ENCODE assay signal across 8 cellular contexts in the genomic region with DNA sequence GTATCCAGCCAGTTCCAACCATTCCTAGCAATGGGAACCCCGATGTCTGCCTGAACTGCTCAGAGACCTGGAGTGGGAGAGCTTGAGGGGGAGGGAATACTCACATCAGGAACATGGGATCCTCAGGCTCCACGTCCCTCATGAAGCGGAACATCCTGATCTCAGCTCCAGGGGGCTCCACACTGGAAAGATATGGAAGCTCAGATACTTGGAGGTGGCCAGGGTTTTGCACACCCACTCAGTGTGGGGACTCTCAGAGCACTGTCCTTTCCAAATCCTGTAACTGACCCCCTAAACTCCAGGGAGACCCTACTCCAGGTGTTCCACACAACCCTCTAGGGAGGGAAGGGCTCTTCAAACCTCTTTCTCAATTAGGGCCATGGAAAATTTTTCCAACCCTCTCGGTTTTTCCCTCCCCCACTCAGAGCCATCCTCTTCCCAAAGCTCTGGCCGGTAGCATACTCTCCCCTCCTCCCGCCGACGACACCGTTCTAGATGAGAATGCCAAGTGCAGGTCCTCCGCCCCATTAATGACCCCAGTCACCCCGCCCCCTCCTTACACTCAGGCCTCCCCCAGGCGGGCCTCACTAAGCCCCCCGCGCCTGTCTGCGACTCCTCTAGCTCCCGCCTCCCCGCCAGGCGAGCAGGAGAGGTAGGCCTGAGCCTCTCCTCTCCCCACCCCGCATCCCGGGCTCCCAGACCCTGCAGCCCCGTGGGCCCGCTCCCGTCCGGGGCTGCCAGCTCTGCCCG. TPM values are rescaled to one million over a fixed set of nuclear protein-coding genes. Genes with fewer than 3 reads are reported as not detected.
DNase-seq lines count a peak whose midpoint lies in the region; ATAC-seq and TF ChIP-seq lines count a peak whose summit lies in the region.

No MANE protein-coding gene starts in this region.

- no peak for ATAC-seq in T-helper 17 cell
- no peak for ATAC-seq in upper lobe of right lung
- no peak for ATAC-seq in GM21381 (IDR thresholded peaks at IDR 0.05; ENCODE audit: unreplicated experiment)

- no peaks in the 10 kb centered on the region; the same call in 1 of the 2 replicates for H3F3A ChIP-seq in DOHH2 (ENCODE audit: control insufficient read depth, insufficient read depth)

- H3K9me2 ChIP-seq in DOHH2 (replicated peaks; ENCODE audit: control insufficient read depth, low read length): no peaks in the 10 kb centered on the region

- H3K4me2 ChIP-seq in DOHH2 (ENCODE audit: low read length): peak overlapping the region; percentile 98

- intact Hi-C loops in upper lobe of right lung (cut with DNase I): no loop called here

- H3K36me3 ChIP-seq in DOHH2 (ENCODE audit: control insufficient read depth, low read length) (peaks cover 47% of the 10 kb centered on the region), muscle layer of colon (ENCODE audit: insufficient read depth, low read length) (peaks cover 46% of the 10 kb centered on the region), upper lobe of right lung (peaks cover 47% of the 10 kb centered on the region)

- peak overlapping the region; percentile 93 for H3K27ac Mint-ChIP-seq in T-helper 17 cell

- H3K79me2 ChIP-seq in DOHH2 (ENCODE audit: control insufficient read depth, low read length): peaks cover 13% of the 10 kb centered on the region

- no peaks in the 10 kb centered on the region for H3K9me3 ChIP-seq in DOHH2 (ENCODE audit: control insufficient read depth, insufficient read depth, low read length)
- no peaks in the 10 kb centered on the region for H3K9me3 ChIP-seq in T-helper 17 cell (ENCODE audit: control insufficient read depth, low read length, poor library complexity, severe bottlenecking)
- no peaks in the 10 kb centered on the region for H3K9me3 ChIP-seq in muscle layer of colon (ENCODE audit: low read length)
- H3K9me3 ChIP-seq in upper lobe of right lung: no peaks in the 10 kb centered on the region

- DNase-seq in HPDE6-E6E7 (ENCODE audit: extremely low spot score) (peak; percentile 33), T-helper 17 cell (no peak), epidermal melanocyte (ENCODE audit: insufficient read length, low spot score) (peak; percentile 60), upper lobe of right lung (no peak), NCI-H510A treated with DMSO at 0.1 percent for 48 hours (lab: John Stamatoyannopoulos, UW) (no peak)

- H3K27me3 ChIP-seq in DOHH2 (ENCODE audit: control insufficient read depth, low read length) (no peaks in the 10 kb centered on the region), muscle layer of colon (ENCODE audit: control insufficient read depth in 1 of 2, insufficient read depth in 2 of 2, low read length in 2 of 2) (no peaks in the 10 kb centered on the region), upper lobe of right lung (no peaks in the 10 kb centered on the region)

- peak overlapping the region; percentile 69 for H3K9ac ChIP-seq in muscle layer of colon (ENCODE audit: low read length)

- H3K4me1 Mint-ChIP-seq in T-helper 17 cell: peaks cover 28% of the 10 kb centered on the region

- H3K27ac ChIP-seq in DOHH2 (ENCODE audit: low read depth, low read length) (peak overlapping the region; percentile 90), muscle layer of colon (ENCODE audit: low read depth, low read length) (peak overlapping the region; percentile 100), upper lobe of right lung (peak overlapping the region; percentile 93)

- H3K4me1 ChIP-seq in DOHH2 (ENCODE audit: control insufficient read depth, low read length) (peaks cover 27% of the 10 kb centered on the region), muscle layer of colon (ENCODE audit: insufficient read depth, low read length) (peaks cover 12% of the 10 kb centered on the region), upper lobe of right lung (peaks cover 14% of the 10 kb centered on the region)

- H3K4me3 Mint-ChIP-seq in T-helper 17 cell: peak overlapping the region; percentile 96

- no peak for TF ChIP-seq CTCF in DOHH2 (IDR thresholded peaks at IDR 0.05; ENCODE audit: low read depth, low read length, poor library complexity, severe bottlenecking)
- peak; percentile 31 for TF ChIP-seq CTCF in upper lobe of right lung (IDR thresholded peaks at IDR 0.05)

- H3K27me3 Mint-ChIP-seq in T-helper 17 cell: peaks cover 5% of the 10 kb centered on the region

- peaks cover 12% of the 10 kb centered on the region for H3K36me3 Mint-ChIP-seq in T-helper 17 cell (ENCODE audit: low read depth)

- peak overlapping the region; percentile 88 for H3K4me3 ChIP-seq in DOHH2 (ENCODE audit: low read length)
- peak overlapping the region; percentile 52 to 80 for H3K4me3 ChIP-seq in muscle layer of colon (ENCODE audit: low read depth in 1 of 2, low read length in 2 of 2)
- H3K4me3 ChIP-seq in upper lobe of right lung: peak overlapping the region; percentile 92

- no peaks in the 10 kb centered on the region for H4K20me1 ChIP-seq in DOHH2 (ENCODE audit: control insufficient read depth, insufficient read depth, low read depth, low read length)

RNA-seq across cellular contexts. Expression of a gene that starts 0.6 kb away (rescaled TPM):
- 100 to 1,000 TPM; 104 to 108 TPM for total RNA-seq in T-helper 17 cell
- total RNA-seq in upper lobe of right lung: 118 TPM

RNA-seq across cellular contexts. Expression of a gene that starts 13.8 kb away (rescaled TPM):
- total RNA-seq in T-helper 17 cell (10 to 100 TPM in 1 of 2 donors, 1 to 10 TPM in 1; 7.0 to 12.0 TPM), upper lobe of right lung (323 TPM)

RNA-seq across cellular contexts. Expression of a gene that starts 20.0 kb away (rescaled TPM):
- 1 to 10 TPM; 3.8 to 4.6 TPM for total RNA-seq in T-helper 17 cell
- 1.5 TPM for total RNA-seq in upper lobe of right lung

RNA-seq across cellular contexts. Expression of a gene that starts 28.5 kb away (rescaled TPM):
- total RNA-seq in T-helper 17 cell (10 to 100 TPM; 13.9 to 17.9 TPM), upper lobe of right lung (57.9 TPM)

RNA-seq across cellular contexts. Expression of a gene that starts 37.0 kb away (rescaled TPM):
- 100 to 1,000 TPM; 187 to 205 TPM for total RNA-seq in T-helper 17 cell
- 67.6 TPM for total RNA-seq in upper lobe of right lung

Comparison
In these comparisons a context has a peak if more than half of its experiments do, and no peak if none do; other contexts are left out.
1. DNase-seq: peak in HPDE6-E6E7 (single experiment) and epidermal melanocyte (single experiment); none in T-helper 17 cell (0 of 3), upper lobe of right lung (single experiment) and NCI-H510A treated with DMSO at 0.1 percent for 48 hours (single experiment).
2. RNA of a gene that starts 13.8 kb away (total RNA-seq): 323 TPM in upper lobe of right lung (single experiment); 7.0 to 12.0 TPM in T-helper 17 cell; every median in the first group is over 10 times any median in the second.
3. Peak in every context shown above with its lines, with median percentiles within 50 percentile points of each other: H3K27ac ChIP-seq and H3K4me3 ChIP-seq.